In genomic region chrX:154720067-154720466, GRCh38 we compare ENCODE assay signal across 11 cellular contexts.
"Had no signal": no experiment of that assay in that cellular context is flagged by ENCODE, and none has a peak within 500 bp of the region (broad histone marks: within the 10 kb centered on the region; RNA-seq: fewer than 3 reads in every experiment).

No MANE protein-coding gene starts in this region.

- H3K27me3 ChIP-seq: colonic mucosa, ovary, thyroid gland, uterus had no signal

- DNase-seq: activated CD4-positive, alpha-beta T cell treated with anti-CD3 and anti-CD28 coated beads for 1 hour; caudate nucleus; colonic mucosa; hippocampal formation; kidney glomerular epithelial cell; mesendoderm; ovary; thyroid gland; uterus had no signal

- H3K9me3 ChIP-seq: colonic mucosa, ovary, thyroid gland, uterus had no signal

- H3K36me3 ChIP-seq: colonic mucosa, ovary, thyroid gland, uterus had no signal

- H3K4me3 ChIP-seq: colonic mucosa, ovary, thyroid gland, uterus had no signal

- H3K27me3 Mint-ChIP-seq: activated naive CD4-positive, alpha-beta T cell treated with anti-CD3 and anti-CD28 coated beads, Interleukin-2, amount 10 ng/mL, durations not matched to agents 7 days and 5 days had no signal

- H3K27ac ChIP-seq: colonic mucosa, ovary, thyroid gland, uterus had no signal

- H3K4me1 ChIP-seq: colonic mucosa, thyroid gland, uterus had no signal

- H3K4me3 Mint-ChIP-seq: activated naive CD4-positive, alpha-beta T cell treated with anti-CD3 and anti-CD28 coated beads, Interleukin-2, amount 10 ng/mL, durations not matched to agents 7 days and 5 days; neural crest cell had no signal
